Comparison of ENCODE assay signal across 1 cellular context in the genomic region with DNA sequence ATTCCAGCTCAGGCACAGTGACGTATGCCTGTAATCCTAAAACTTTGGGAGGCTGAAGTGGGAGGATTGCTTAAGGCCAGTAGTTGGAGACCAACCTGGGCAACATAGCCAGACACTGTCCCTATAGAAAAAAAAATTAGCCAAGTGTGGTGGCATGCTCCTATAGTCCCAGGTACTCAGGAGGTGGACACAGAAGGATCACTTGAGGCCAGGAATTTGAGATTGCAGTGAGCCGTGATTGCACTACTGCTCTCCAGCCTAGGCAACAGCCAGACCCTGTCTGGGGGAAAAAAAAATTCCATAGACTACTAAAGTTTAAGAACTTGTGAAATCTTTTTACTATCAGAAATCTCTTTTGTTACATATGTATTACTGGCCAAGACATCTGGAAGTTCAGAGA.
TF ChIP-seq lines count a peak whose summit lies in the region.

No MANE protein-coding gene starts in this region.

TF ChIP-seq in A549, 52 proteins besides CTCF, POLR2A, EP300 and RAD21 (continued from another document):
- TF ChIP-seq, protein P1, sequence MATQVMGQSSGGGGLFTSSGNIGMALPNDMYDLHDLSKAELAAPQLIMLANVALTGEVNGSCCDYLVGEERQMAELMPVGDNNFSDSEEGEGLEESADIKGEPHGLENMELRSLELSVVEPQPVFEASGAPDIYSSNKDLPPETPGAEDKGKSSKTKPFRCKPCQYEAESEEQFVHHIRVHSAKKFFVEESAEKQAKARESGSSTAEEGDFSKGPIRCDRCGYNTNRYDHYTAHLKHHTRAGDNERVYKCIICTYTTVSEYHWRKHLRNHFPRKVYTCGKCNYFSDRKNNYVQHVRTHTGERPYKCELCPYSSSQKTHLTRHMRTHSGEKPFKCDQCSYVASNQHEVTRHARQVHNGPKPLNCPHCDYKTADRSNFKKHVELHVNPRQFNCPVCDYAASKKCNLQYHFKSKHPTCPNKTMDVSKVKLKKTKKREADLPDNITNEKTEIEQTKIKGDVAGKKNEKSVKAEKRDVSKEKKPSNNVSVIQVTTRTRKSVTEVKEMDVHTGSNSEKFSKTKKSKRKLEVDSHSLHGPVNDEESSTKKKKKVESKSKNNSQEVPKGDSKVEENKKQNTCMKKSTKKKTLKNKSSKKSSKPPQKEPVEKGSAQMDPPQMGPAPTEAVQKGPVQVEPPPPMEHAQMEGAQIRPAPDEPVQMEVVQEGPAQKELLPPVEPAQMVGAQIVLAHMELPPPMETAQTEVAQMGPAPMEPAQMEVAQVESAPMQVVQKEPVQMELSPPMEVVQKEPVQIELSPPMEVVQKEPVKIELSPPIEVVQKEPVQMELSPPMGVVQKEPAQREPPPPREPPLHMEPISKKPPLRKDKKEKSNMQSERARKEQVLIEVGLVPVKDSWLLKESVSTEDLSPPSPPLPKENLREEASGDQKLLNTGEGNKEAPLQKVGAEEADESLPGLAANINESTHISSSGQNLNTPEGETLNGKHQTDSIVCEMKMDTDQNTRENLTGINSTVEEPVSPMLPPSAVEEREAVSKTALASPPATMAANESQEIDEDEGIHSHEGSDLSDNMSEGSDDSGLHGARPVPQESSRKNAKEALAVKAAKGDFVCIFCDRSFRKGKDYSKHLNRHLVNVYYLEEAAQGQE (IDR thresholded peaks at IDR 0.05), result no peak
- TF ChIP-seq FOSL2 (IDR thresholded peaks at IDR 0.05) (no peak), FOSL2 (CRISPR knock-in tag; IDR thresholded peaks at IDR 0.05) (no peak)
